Comparison of ENCODE assay signal across 15 cellular contexts in the genomic region with DNA sequence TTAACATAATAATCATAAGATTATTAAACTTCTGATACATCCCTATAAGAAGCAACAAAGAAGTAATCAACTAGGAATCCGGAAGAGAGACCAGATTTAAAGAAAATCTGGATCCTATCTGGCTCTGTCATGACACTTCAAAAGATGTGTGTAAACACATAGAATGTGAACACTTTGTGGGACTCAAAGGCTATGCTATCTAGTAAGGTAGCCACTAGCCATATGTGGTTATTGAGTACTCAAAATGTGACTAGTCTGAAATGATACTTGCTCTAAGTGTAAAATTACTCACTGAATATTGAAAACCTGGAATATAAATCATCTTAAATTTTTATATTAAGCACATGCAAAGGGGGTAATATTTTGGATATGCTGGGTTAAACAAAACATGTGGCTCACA.
"Had no signal": no experiment of that assay in that cellular context is flagged by ENCODE, and none has a peak within 500 bp of the region (broad histone marks: within the 10 kb centered on the region; RNA-seq: fewer than 3 reads in every experiment).

No MANE protein-coding gene starts in this region.

- ATAC-seq: effector memory CD8-positive, alpha-beta T cell; gastrocnemius medialis; heart left ventricle; WTC11 had no signal

- H3K27ac Mint-ChIP-seq: activated CD4-positive, alpha-beta memory T cell treated with anti-CD3 and anti-CD28 coated beads, Interleukin-2, amount 10 ng/mL, durations not matched to agents 7 days and 5 days; natural killer cell treated with Interleukin-12 subunit alpha and Interleukin-12 subunit beta and Interleukin-15 and Interleukin-18, amount 100 ng/mL, for 72 hours; type B pancreatic cell; WTC11 had no signal

- H3K4me3 Mint-ChIP-seq: activated CD4-positive, alpha-beta memory T cell treated with anti-CD3 and anti-CD28 coated beads, Interleukin-2, amount 10 ng/mL, durations not matched to agents 7 days and 5 days; natural killer cell treated with Interleukin-12 subunit alpha and Interleukin-12 subunit beta and Interleukin-15 and Interleukin-18, amount 100 ng/mL, for 72 hours; type B pancreatic cell; WTC11 had no signal

- DNase-seq: activated CD4-positive, alpha-beta memory T cell treated with anti-CD3 and anti-CD28 coated beads, Interleukin-2, amount 10 ng/mL, durations not matched to agents 7 days and 5 days; activated CD4-positive, alpha-beta T cell treated with anti-CD3 and anti-CD28 coated beads for 4 hours; dermis blood vessel endothelial cell; effector memory CD8-positive, alpha-beta T cell; gastrocnemius medialis; heart left ventricle; immature natural killer cell; mesendoderm; nucleus accumbens; stimulated activated CD4-positive, alpha-beta T cell treated with anti-CD3 and anti-CD28 coated beads, Interleukin-15, amount 100 ng/mL, for 24 hours; stimulated activated CD4-positive, alpha-beta T cell treated with anti-CD3 and anti-CD28 coated beads, Interleukin-4, amount 100 ng/mL, for 1 hour; stimulated activated naive CD4-positive, alpha-beta T cell treated with Interleukin-2 at 50 U/mL for 16 hours had no signal

- H3K9me3 ChIP-seq: gastrocnemius medialis, heart left ventricle had no signal

- H3K27me3 ChIP-seq: gastrocnemius medialis, heart left ventricle had no signal

- H3K27me3 Mint-ChIP-seq: activated CD4-positive, alpha-beta memory T cell treated with anti-CD3 and anti-CD28 coated beads, Interleukin-2, amount 10 ng/mL, durations not matched to agents 7 days and 5 days; effector memory CD8-positive, alpha-beta T cell; natural killer cell treated with Interleukin-12 subunit alpha and Interleukin-12 subunit beta and Interleukin-15 and Interleukin-18, amount 100 ng/mL, for 72 hours; type B pancreatic cell had no signal

- H3K9me3 Mint-ChIP-seq: activated CD4-positive, alpha-beta memory T cell treated with anti-CD3 and anti-CD28 coated beads, Interleukin-2, amount 10 ng/mL, durations not matched to agents 7 days and 5 days; effector memory CD8-positive, alpha-beta T cell; immature natural killer cell; natural killer cell treated with Interleukin-12 subunit alpha and Interleukin-12 subunit beta and Interleukin-15 and Interleukin-18, amount 100 ng/mL, for 72 hours; type B pancreatic cell; WTC11 had no signal

- H3K4me3 ChIP-seq: gastrocnemius medialis, heart left ventricle had no signal

- H3K27ac ChIP-seq: gastrocnemius medialis, heart left ventricle had no signal
